In the genomic region with DNA sequence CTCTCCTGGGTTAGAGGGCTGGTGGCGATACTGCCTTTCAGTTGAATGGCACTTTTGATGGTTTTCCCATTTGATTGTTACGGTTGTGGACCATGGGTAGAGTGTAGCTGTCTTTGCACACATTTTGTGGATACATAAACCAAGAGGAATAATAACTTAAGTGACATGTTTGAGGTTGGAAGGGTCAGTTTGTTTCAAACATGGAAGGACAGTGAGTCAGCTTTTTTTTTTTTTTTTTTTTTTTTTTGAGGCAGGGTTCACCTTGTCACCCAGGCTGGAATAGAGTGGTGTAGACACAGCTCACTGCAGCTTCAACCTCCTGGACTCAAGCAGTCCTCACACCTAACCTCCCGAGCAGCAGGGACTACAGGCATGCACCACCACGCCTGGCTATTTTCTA, we compare ENCODE assay signal across 1 cellular context.
TF ChIP-seq lines count a peak whose summit lies in the region.

No MANE protein-coding gene starts in this region.

TF ChIP-seq in GM23338, 12 proteins besides CTCF, POLR2A, EP300 and RAD21:
- TF ChIP-seq, protein P1, sequence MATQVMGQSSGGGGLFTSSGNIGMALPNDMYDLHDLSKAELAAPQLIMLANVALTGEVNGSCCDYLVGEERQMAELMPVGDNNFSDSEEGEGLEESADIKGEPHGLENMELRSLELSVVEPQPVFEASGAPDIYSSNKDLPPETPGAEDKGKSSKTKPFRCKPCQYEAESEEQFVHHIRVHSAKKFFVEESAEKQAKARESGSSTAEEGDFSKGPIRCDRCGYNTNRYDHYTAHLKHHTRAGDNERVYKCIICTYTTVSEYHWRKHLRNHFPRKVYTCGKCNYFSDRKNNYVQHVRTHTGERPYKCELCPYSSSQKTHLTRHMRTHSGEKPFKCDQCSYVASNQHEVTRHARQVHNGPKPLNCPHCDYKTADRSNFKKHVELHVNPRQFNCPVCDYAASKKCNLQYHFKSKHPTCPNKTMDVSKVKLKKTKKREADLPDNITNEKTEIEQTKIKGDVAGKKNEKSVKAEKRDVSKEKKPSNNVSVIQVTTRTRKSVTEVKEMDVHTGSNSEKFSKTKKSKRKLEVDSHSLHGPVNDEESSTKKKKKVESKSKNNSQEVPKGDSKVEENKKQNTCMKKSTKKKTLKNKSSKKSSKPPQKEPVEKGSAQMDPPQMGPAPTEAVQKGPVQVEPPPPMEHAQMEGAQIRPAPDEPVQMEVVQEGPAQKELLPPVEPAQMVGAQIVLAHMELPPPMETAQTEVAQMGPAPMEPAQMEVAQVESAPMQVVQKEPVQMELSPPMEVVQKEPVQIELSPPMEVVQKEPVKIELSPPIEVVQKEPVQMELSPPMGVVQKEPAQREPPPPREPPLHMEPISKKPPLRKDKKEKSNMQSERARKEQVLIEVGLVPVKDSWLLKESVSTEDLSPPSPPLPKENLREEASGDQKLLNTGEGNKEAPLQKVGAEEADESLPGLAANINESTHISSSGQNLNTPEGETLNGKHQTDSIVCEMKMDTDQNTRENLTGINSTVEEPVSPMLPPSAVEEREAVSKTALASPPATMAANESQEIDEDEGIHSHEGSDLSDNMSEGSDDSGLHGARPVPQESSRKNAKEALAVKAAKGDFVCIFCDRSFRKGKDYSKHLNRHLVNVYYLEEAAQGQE (IDR thresholded peaks at IDR 0.05; ENCODE audit: unreplicated experiment), result no peak
- TF ChIP-seq JUNB (IDR thresholded peaks at IDR 0.05; ENCODE audit: unreplicated experiment), result no peak
- no peak for TF ChIP-seq NANOG (IDR thresholded peaks at IDR 0.05; ENCODE audit: borderline replicate concordance)
- no peak for TF ChIP-seq ZNF114 (CRISPR knock-in tag; IDR thresholded peaks at IDR 0.05)
- no peak for TF ChIP-seq EZH2 (IDR thresholded peaks at IDR 0.05; ENCODE audit: low read depth, unreplicated experiment)
- TF ChIP-seq, protein P2, sequence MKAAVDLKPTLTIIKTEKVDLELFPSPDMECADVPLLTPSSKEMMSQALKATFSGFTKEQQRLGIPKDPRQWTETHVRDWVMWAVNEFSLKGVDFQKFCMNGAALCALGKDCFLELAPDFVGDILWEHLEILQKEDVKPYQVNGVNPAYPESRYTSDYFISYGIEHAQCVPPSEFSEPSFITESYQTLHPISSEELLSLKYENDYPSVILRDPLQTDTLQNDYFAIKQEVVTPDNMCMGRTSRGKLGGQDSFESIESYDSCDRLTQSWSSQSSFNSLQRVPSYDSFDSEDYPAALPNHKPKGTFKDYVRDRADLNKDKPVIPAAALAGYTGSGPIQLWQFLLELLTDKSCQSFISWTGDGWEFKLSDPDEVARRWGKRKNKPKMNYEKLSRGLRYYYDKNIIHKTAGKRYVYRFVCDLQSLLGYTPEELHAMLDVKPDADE (IDR thresholded peaks at IDR 0.05), result no peak
- no peak for TF ChIP-seq ZNF331 (CRISPR knock-in tag; IDR thresholded peaks at IDR 0.05; ENCODE audit: low read depth)
- TF ChIP-seq CREB1 (CRISPR knock-in tag; IDR thresholded peaks at IDR 0.05; ENCODE audit: low read depth), result no peak
- TF ChIP-seq STAT1 (IDR thresholded peaks at IDR 0.05; ENCODE audit: unreplicated experiment), result no peak
- TF ChIP-seq POLR2AphosphoS5 (IDR thresholded peaks at IDR 0.05; ENCODE audit: low read depth), result no peak
TF ChIP-seq in GM23338: peak in this region for 0.
